ENCODE assay signal across 1 cellular context in the genomic region with DNA sequence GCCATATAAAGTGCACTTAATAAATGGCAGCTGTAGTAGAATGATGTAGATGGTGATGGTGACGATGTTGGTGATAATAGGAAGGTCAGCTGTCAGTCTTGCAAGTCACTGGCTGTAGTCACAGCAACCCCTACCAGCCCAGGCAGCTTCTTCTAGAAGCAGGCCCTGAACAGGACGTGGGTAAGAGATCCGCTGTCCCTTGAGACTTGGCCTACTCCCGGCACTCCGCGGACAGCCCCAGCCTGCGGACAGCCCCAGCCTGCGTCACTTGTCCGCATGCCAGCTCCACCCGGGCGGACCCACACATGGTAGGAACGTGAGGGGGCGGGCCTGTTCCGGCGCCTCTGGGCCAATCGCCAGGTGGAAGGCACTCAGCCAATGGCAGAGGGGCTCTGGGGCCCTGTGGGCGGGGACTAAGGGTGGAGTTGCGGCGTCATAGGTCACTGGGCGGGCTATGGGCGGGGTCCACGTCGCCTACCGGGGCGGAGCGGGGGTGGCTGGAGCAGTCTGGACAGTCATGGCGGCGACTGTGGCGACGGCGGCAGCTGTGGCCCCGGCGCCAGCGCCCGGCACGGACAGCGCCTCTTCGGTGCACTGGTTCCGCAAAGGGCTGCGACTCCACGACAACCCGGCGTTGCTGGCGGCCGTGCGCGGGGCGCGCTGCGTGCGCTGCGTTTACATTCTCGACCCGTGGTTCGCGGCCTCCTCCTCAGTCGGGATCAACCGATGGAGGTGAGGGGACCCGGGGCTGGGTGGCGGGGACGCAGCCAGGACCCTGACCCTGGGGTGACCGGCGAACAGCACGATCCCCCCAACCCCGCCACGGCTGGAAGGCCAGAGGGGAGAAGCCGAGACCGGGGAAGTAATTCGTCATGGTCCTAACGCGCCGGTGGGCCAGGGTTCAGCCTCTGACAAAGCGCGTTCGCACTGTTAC.
TF ChIP-seq lines count a peak whose summit lies in the region.

A gene (plus strand): TSS at position 502 of the 934 bp plus-strand sequence. CDS start 16 bp downstream, at position 518.

TF ChIP-seq in HEK293, 187 proteins besides CTCF, POLR2A, EP300 and RAD21 (continued from another document and continues in another):
- TF ChIP-seq, protein P1, sequence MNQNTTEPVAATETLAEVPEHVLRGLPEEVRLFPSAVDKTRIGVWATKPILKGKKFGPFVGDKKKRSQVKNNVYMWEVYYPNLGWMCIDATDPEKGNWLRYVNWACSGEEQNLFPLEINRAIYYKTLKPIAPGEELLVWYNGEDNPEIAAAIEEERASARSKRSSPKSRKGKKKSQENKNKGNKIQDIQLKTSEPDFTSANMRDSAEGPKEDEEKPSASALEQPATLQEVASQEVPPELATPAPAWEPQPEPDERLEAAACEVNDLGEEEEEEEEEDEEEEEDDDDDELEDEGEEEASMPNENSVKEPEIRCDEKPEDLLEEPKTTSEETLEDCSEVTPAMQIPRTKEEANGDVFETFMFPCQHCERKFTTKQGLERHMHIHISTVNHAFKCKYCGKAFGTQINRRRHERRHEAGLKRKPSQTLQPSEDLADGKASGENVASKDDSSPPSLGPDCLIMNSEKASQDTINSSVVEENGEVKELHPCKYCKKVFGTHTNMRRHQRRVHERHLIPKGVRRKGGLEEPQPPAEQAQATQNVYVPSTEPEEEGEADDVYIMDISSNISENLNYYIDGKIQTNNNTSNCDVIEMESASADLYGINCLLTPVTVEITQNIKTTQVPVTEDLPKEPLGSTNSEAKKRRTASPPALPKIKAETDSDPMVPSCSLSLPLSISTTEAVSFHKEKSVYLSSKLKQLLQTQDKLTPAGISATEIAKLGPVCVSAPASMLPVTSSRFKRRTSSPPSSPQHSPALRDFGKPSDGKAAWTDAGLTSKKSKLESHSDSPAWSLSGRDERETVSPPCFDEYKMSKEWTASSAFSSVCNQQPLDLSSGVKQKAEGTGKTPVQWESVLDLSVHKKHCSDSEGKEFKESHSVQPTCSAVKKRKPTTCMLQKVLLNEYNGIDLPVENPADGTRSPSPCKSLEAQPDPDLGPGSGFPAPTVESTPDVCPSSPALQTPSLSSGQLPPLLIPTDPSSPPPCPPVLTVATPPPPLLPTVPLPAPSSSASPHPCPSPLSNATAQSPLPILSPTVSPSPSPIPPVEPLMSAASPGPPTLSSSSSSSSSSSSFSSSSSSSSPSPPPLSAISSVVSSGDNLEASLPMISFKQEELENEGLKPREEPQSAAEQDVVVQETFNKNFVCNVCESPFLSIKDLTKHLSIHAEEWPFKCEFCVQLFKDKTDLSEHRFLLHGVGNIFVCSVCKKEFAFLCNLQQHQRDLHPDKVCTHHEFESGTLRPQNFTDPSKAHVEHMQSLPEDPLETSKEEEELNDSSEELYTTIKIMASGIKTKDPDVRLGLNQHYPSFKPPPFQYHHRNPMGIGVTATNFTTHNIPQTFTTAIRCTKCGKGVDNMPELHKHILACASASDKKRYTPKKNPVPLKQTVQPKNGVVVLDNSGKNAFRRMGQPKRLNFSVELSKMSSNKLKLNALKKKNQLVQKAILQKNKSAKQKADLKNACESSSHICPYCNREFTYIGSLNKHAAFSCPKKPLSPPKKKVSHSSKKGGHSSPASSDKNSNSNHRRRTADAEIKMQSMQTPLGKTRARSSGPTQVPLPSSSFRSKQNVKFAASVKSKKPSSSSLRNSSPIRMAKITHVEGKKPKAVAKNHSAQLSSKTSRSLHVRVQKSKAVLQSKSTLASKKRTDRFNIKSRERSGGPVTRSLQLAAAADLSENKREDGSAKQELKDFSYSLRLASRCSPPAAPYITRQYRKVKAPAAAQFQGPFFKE (tag by site-specific recombination; IDR thresholded peaks at IDR 0.05; ENCODE audit: borderline replicate concordance): no peak
- TF ChIP-seq OSR2 (tag by site-specific recombination; IDR thresholded peaks at IDR 0.05): no peak
- TF ChIP-seq ZNF341 (tag by site-specific recombination; IDR thresholded peaks at IDR 0.05; ENCODE audit: low read depth): peak; percentile 93
- no peak for TF ChIP-seq ZNF404 (tag by site-specific recombination; IDR thresholded peaks at IDR 0.05)
- TF ChIP-seq YY2 (tag by site-specific recombination; IDR thresholded peaks at IDR 0.05): peak; percentile 89
- no peak for TF ChIP-seq ZNF169 (tag by site-specific recombination; IDR thresholded peaks at IDR 0.05)
- TF ChIP-seq ZXDB (tag by site-specific recombination; IDR thresholded peaks at IDR 0.05): 0 out of 2 replicates have a peak, but pooled peaks have one; percentile 7
- TF ChIP-seq, protein P2, sequence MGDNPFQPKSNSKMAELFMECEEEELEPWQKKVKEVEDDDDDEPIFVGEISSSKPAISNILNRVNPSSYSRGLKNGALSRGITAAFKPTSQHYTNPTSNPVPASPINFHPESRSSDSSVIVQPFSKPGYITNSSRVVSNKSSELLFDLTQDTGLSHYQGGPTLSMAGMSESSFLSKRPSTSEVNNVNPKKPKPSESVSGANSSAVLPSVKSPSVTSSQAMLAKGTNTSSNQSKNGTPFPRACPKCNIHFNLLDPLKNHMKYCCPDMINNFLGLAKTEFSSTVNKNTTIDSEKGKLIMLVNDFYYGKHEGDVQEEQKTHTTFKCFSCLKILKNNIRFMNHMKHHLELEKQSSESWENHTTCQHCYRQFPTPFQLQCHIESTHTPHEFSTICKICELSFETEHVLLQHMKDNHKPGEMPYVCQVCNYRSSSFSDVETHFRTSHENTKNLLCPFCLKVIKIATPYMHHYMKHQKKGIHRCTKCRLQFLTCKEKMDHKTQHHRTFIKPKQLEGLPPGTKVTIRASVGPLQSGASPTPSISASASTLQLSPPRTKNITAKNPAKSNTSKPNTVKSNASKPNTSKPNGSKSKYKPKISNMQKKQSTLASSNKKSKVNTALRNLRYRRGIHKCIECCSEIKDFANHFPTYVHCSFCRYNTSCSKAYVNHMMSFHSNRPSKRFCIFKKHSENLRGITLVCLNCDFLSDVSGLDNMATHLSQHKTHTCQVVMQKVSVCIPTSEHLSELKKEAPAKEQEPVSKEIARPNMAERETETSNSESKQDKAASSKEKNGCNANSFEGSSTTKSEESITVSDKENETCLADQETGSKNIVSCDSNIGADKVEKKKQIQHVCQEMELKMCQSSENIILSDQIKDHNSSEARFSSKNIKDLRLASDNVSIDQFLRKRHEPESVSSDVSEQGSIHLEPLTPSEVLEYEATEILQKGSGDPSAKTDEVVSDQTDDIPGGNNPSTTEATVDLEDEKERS (tag by site-specific recombination; IDR thresholded peaks at IDR 0.05): no peak
- TF ChIP-seq ZSCAN16 (tag by site-specific recombination; IDR thresholded peaks at IDR 0.05): no peak
- TF ChIP-seq, protein P3, sequence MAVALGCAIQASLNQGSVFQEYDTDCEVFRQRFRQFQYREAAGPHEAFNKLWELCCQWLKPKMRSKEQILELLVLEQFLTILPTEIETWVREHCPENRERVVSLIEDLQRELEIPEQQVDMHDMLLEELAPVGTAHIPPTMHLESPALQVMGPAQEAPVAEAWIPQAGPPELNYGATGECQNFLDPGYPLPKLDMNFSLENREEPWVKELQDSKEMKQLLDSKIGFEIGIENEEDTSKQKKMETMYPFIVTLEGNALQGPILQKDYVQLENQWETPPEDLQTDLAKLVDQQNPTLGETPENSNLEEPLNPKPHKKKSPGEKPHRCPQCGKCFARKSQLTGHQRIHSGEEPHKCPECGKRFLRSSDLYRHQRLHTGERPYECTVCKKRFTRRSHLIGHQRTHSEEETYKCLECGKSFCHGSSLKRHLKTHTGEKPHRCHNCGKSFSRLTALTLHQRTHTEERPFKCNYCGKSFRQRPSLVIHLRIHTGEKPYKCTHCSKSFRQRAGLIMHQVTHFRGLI (tag by site-specific recombination; IDR thresholded peaks at IDR 0.05): no peak
- peak; percentile 84 for TF ChIP-seq KLF10 (tag by site-specific recombination; IDR thresholded peaks at IDR 0.05)
- TF ChIP-seq, protein P4, sequence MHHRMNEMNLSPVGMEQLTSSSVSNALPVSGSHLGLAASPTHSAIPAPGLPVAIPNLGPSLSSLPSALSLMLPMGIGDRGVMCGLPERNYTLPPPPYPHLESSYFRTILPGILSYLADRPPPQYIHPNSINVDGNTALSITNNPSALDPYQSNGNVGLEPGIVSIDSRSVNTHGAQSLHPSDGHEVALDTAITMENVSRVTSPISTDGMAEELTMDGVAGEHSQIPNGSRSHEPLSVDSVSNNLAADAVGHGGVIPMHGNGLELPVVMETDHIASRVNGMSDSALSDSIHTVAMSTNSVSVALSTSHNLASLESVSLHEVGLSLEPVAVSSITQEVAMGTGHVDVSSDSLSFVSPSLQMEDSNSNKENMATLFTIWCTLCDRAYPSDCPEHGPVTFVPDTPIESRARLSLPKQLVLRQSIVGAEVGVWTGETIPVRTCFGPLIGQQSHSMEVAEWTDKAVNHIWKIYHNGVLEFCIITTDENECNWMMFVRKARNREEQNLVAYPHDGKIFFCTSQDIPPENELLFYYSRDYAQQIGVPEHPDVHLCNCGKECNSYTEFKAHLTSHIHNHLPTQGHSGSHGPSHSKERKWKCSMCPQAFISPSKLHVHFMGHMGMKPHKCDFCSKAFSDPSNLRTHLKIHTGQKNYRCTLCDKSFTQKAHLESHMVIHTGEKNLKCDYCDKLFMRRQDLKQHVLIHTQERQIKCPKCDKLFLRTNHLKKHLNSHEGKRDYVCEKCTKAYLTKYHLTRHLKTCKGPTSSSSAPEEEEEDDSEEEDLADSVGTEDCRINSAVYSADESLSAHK (tag by site-specific recombination; IDR thresholded peaks at IDR 0.05): no peak
- TF ChIP-seq ZNF19 (tag by site-specific recombination; IDR thresholded peaks at IDR 0.05; ENCODE audit: low read depth): no peak
- no peak; the same call in 1 of the 2 replicates for TF ChIP-seq SCRT2 (tag by site-specific recombination; IDR thresholded peaks at IDR 0.05)
- no peak for TF ChIP-seq ZNF530 (tag by site-specific recombination; IDR thresholded peaks at IDR 0.05; ENCODE audit: low read depth)
- TF ChIP-seq MEIS1 (CRISPR knock-in tag; IDR thresholded peaks at IDR 0.05; ENCODE audit: borderline replicate concordance): no peak
- TF ChIP-seq ZNF777 (tag by site-specific recombination; IDR thresholded peaks at IDR 0.05; ENCODE audit: borderline replicate concordance): no peak
- TF ChIP-seq, protein P5, sequence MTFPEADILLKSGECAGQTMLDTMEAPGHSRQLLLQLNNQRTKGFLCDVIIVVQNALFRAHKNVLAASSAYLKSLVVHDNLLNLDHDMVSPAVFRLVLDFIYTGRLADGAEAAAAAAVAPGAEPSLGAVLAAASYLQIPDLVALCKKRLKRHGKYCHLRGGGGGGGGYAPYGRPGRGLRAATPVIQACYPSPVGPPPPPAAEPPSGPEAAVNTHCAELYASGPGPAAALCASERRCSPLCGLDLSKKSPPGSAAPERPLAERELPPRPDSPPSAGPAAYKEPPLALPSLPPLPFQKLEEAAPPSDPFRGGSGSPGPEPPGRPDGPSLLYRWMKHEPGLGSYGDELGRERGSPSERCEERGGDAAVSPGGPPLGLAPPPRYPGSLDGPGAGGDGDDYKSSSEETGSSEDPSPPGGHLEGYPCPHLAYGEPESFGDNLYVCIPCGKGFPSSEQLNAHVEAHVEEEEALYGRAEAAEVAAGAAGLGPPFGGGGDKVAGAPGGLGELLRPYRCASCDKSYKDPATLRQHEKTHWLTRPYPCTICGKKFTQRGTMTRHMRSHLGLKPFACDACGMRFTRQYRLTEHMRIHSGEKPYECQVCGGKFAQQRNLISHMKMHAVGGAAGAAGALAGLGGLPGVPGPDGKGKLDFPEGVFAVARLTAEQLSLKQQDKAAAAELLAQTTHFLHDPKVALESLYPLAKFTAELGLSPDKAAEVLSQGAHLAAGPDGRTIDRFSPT (tag by site-specific recombination; IDR thresholded peaks at IDR 0.05): peak; percentile 74; the same call in 1 of the 2 replicates
- no peak for TF ChIP-seq ZNF670 (tag by site-specific recombination; IDR thresholded peaks at IDR 0.05; ENCODE audit: low read depth)
- TF ChIP-seq ZNF621 (tag by site-specific recombination; IDR thresholded peaks at IDR 0.05): no peak
- TF ChIP-seq ZNF266 (tag by site-specific recombination; IDR thresholded peaks at IDR 0.05; ENCODE audit: low read depth): no peak
- no peak for TF ChIP-seq MZF1 (tag by site-specific recombination; IDR thresholded peaks at IDR 0.05; ENCODE audit: borderline replicate concordance)
- peak; percentile 11; the same call in 1 of the 2 replicates for TF ChIP-seq ZNF600 (tag by site-specific recombination; IDR thresholded peaks at IDR 0.05)
- TF ChIP-seq, protein P6, sequence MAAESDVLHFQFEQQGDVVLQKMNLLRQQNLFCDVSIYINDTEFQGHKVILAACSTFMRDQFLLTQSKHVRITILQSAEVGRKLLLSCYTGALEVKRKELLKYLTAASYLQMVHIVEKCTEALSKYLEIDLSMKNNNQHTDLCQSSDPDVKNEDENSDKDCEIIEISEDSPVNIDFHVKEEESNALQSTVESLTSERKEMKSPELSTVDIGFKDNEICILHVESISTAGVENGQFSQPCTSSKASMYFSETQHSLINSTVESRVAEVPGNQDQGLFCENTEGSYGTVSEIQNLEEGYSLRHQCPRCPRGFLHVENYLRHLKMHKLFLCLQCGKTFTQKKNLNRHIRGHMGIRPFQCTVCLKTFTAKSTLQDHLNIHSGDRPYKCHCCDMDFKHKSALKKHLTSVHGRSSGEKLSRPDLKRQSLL (tag by site-specific recombination; IDR thresholded peaks at IDR 0.05): no peak
- peak; percentile 80; the same call in 1 of the 2 replicates for TF ChIP-seq YY1 (tag by site-specific recombination; IDR thresholded peaks at IDR 0.05)
- TF ChIP-seq HOXD13 (CRISPR knock-in tag; IDR thresholded peaks at IDR 0.05; ENCODE audit: borderline replicate concordance): peak; percentile 58; the same call in 1 of the 2 replicates
- TF ChIP-seq, protein P7, sequence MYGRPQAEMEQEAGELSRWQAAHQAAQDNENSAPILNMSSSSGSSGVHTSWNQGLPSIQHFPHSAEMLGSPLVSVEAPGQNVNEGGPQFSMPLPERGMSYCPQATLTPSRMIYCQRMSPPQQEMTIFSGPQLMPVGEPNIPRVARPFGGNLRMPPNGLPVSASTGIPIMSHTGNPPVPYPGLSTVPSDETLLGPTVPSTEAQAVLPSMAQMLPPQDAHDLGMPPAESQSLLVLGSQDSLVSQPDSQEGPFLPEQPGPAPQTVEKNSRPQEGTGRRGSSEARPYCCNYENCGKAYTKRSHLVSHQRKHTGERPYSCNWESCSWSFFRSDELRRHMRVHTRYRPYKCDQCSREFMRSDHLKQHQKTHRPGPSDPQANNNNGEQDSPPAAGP (tag by site-specific recombination; IDR thresholded peaks at IDR 0.05): peak; percentile 51; the same call in 1 of the 2 replicates
- no peak for TF ChIP-seq ZNF146 (tag by site-specific recombination; IDR thresholded peaks at IDR 0.05)
- TF ChIP-seq KLF8 (tag by site-specific recombination; IDR thresholded peaks at IDR 0.05): peak; percentile 96
- no peak for TF ChIP-seq ZFP37 (tag by site-specific recombination; IDR thresholded peaks at IDR 0.05)
- TF ChIP-seq ZNF501 (tag by site-specific recombination; IDR thresholded peaks at IDR 0.05): peak; percentile 62; the same call in 1 of the 2 replicates
- TF ChIP-seq, protein P8, sequence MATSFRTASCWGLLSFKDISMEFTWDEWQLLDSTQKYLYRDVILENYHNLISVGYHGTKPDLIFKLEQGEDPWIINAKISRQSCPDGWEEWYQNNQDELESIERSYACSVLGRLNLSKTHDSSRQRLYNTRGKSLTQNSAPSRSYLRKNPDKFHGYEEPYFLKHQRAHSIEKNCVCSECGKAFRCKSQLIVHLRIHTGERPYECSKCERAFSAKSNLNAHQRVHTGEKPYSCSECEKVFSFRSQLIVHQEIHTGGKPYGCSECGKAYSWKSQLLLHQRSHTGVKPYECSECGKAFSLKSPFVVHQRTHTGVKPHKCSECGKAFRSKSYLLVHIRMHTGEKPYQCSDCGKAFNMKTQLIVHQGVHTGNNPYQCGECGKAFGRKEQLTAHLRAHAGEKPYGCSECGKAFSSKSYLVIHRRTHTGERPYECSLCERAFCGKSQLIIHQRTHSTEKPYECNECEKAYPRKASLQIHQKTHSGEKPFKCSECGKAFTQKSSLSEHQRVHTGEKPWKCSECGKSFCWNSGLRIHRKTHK (tag by site-specific recombination; IDR thresholded peaks at IDR 0.05): no peak
- no peak for TF ChIP-seq GFI1B (tag by site-specific recombination; IDR thresholded peaks at IDR 0.05)
- TF ChIP-seq ZNF629 (tag by site-specific recombination; IDR thresholded peaks at IDR 0.05): peak; percentile 82
